32 cellular contexts compared by ENCODE assay signal in the genomic region with DNA sequence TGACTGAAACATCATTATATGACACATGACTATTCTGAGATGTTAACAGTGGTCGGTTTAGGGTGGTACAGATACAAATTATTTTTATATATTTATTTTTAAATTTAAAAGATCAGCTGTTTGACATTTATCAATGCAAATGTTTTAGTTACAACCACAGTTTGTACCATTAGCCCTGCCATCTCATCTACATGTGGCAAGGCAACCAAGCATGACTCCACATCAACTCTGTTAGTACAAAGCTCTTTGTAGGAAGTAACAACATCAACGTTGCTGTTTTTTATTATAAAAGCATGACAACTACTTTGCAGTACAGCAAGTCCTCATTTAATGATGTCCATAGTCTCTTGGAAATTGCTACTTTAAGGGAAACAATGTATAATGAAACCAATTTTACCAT. TPM values are rescaled to one million over a fixed set of nuclear protein-coding genes. Genes with fewer than 3 reads are reported as not detected.
"Had no signal": no experiment of that assay in that cellular context is flagged by ENCODE, and none has a peak within 500 bp of the region (broad histone marks: within the 10 kb centered on the region; RNA-seq: fewer than 3 reads in every experiment).

No MANE protein-coding gene starts in this region.

- H3K4me1 Mint-ChIP-seq: activated CD4-positive, alpha-beta T cell treated with anti-CD3 and anti-CD28 coated beads, Interleukin-2, amount 10 ng/mL, durations not matched to agents 24 days and 14 days; activated naive CD8-positive, alpha-beta T cell treated with anti-CD3 and anti-CD28 coated beads, Interleukin-2, amount 10 ng/mL, durations not matched to agents 7 days and 5 days; activated T-helper 17 cell treated with anti-CD3 and anti-CD28 coated beads, Interleukin-2, amount 50 U/mL, for 72 hours; central memory CD8-positive, alpha-beta T cell had no signal

- H3K36me3 ChIP-seq: ascending aorta, cardiac muscle cell, SJCRH30, WERI-Rb-1 had no signal

- H3K4me1 ChIP-seq: ascending aorta, SJCRH30 had no signal

- H3K36me3 Mint-ChIP-seq: activated naive CD4-positive, alpha-beta T cell treated with anti-CD3 and anti-CD28 coated beads, Interleukin-2, amount 50 U/mL, for 24 hours; activated naive CD8-positive, alpha-beta T cell treated with anti-CD3 and anti-CD28 coated beads, Interleukin-2, amount 10 ng/mL, durations not matched to agents 7 days and 5 days had no signal

- DNase-seq: activated CD4-positive, alpha-beta T cell treated with anti-CD3 and anti-CD28 coated beads, Interleukin-2, amount 10 ng/mL, durations not matched to agents 24 days and 14 days; activated CD4-positive, alpha-beta T cell treated with anti-CD3 and anti-CD28 coated beads, Interleukin-2, amount 50 U/mL, for 4 hours; activated CD8-positive, alpha-beta T cell treated with anti-CD3 and anti-CD28 coated beads for 36 hours; activated effector memory CD4-positive, alpha-beta T cell treated with anti-CD3 and anti-CD28 coated beads, Interleukin-2, amount 50 U/mL, for 16 hours; activated naive CD4-positive, alpha-beta T cell treated with Interleukin-2 at 50 U/mL for 16 hours; activated naive CD8-positive, alpha-beta T cell treated with anti-CD3 and anti-CD28 coated beads, Interleukin-2, amount 10 ng/mL, durations not matched to agents 7 days and 5 days; activated T-cell treated with anti-CD3 and anti-CD28 coated beads, Interleukin-2, amount 50 U/mL, for 1 hour; activated T-cell treated with anti-CD3 and anti-CD28 coated beads, Interleukin-2, amount 50 U/mL, for 72 hours; amygdala; NCI-H1092 treated with DMSO at 0.1 percent for 48 hours; NCI-H1417; NCI-H146; NCI-H187 treated with DMSO at 0.1 percent for 48 hours; NCI-H2081; NCI-H2171 treated with DMSO at 0.1 percent for 48 hours; NCI-H2227 treated with DMSO at 0.1 percent for 48 hours; NCI-H446; NCI-H510A treated with DMSO at 0.1 percent for 48 hours; NCI-H69; SHP77; SJCRH30; T1000; WERI-Rb-1 had no signal

- H3K27ac ChIP-seq: ascending aorta, cardiac muscle cell, SJCRH30, SK-N-MC, WERI-Rb-1 had no signal

- H3K27me3 ChIP-seq: ascending aorta, SJCRH30 had no signal

- H3K27me3 Mint-ChIP-seq: activated T-helper 17 cell treated with anti-CD3 and anti-CD28 coated beads, Interleukin-2, amount 50 U/mL, for 72 hours had no signal

- H3K4me3 Mint-ChIP-seq: activated CD4-positive, alpha-beta T cell treated with anti-CD3 and anti-CD28 coated beads, Interleukin-2, amount 10 ng/mL, durations not matched to agents 24 days and 14 days; activated CD8-positive, alpha-beta T cell treated with anti-CD3 and anti-CD28 coated beads for 36 hours; activated naive CD4-positive, alpha-beta T cell treated with anti-CD3 and anti-CD28 coated beads, Interleukin-2, amount 50 U/mL, for 24 hours; activated naive CD8-positive, alpha-beta T cell treated with anti-CD3 and anti-CD28 coated beads, Interleukin-2, amount 10 ng/mL, durations not matched to agents 7 days and 5 days; activated T-cell treated with anti-CD3 and anti-CD28 coated beads, Interleukin-2, amount 50 U/mL, for 72 hours; activated T-helper 17 cell treated with anti-CD3 and anti-CD28 coated beads, Interleukin-2, amount 50 U/mL, for 72 hours; central memory CD8-positive, alpha-beta T cell had no signal

- H3K27ac Mint-ChIP-seq: activated CD4-positive, alpha-beta T cell treated with anti-CD3 and anti-CD28 coated beads, Interleukin-2, amount 10 ng/mL, durations not matched to agents 24 days and 14 days; activated CD8-positive, alpha-beta T cell treated with anti-CD3 and anti-CD28 coated beads for 36 hours; activated naive CD4-positive, alpha-beta T cell treated with anti-CD3 and anti-CD28 coated beads, Interleukin-2, amount 50 U/mL, for 24 hours; activated naive CD8-positive, alpha-beta T cell treated with anti-CD3 and anti-CD28 coated beads, Interleukin-2, amount 10 ng/mL, durations not matched to agents 7 days and 5 days; activated T-cell treated with anti-CD3 and anti-CD28 coated beads, Interleukin-2, amount 50 U/mL, for 72 hours; activated T-helper 17 cell treated with anti-CD3 and anti-CD28 coated beads, Interleukin-2, amount 50 U/mL, for 72 hours had no signal

- H3K9me3 ChIP-seq: ascending aorta, SJCRH30 had no signal

- H3K9me3 Mint-ChIP-seq: activated CD4-positive, alpha-beta T cell treated with anti-CD3 and anti-CD28 coated beads, Interleukin-2, amount 10 ng/mL, durations not matched to agents 24 days and 14 days; activated CD8-positive, alpha-beta T cell treated with anti-CD3 and anti-CD28 coated beads for 36 hours; activated naive CD4-positive, alpha-beta T cell treated with anti-CD3 and anti-CD28 coated beads, Interleukin-2, amount 50 U/mL, for 24 hours; activated naive CD8-positive, alpha-beta T cell treated with anti-CD3 and anti-CD28 coated beads, Interleukin-2, amount 10 ng/mL, durations not matched to agents 7 days and 5 days; activated T-cell treated with anti-CD3 and anti-CD28 coated beads, Interleukin-2, amount 50 U/mL, for 72 hours; activated T-helper 17 cell treated with anti-CD3 and anti-CD28 coated beads, Interleukin-2, amount 50 U/mL, for 72 hours; central memory CD8-positive, alpha-beta T cell had no signal

- ATAC-seq: activated CD8-positive, alpha-beta T cell treated with anti-CD3 and anti-CD28 coated beads for 36 hours; activated T-cell treated with anti-CD3 and anti-CD28 coated beads, Interleukin-2, amount 50 U/mL, for 72 hours; activated T-helper 17 cell treated with anti-CD3 and anti-CD28 coated beads, Interleukin-2, amount 50 U/mL, for 72 hours; Panc1 had no signal

- H3K4me3 ChIP-seq: ascending aorta, cardiac muscle cell, SJCRH30, SK-N-MC had no signal

RNA-seq across cellular contexts. Expression of gene ENTHD1, which starts 40.8 kb away (rescaled TPM):
- total RNA-seq: cardiac muscle cell, M059J, RPMI7951, SJCRH30 had no signal

RNA-seq across cellular contexts. Expression of gene GRAP2, which starts 48.1 kb away (rescaled TPM):
- total RNA-seq: ascending aorta, SJCRH30 had no signal
